Comparison of ENCODE assay signal across 16 cellular contexts in the genomic region with DNA sequence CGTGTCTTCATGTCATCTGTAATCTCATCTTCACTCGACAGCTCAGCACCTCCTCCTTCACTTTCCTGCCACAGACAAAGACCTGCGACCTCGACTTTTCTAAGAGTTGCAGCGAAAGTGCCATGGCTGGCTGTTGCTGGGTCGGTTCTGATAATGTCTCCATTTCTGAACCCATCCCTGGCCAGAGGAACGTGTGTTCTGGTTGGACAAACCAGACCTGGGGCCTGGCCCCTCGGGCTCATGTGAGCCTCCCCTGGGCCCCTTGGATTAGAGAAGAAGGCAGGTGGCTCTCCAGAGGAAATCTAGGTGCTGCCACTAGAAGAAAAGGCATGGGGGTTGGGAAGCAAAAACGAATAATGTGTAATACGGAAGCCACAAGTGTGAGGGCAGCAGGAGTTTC.
DNase-seq lines count a peak whose midpoint lies in the region; ATAC-seq and TF ChIP-seq lines count a peak whose summit lies in the region.
"Had no signal": no experiment of that assay in that cellular context is flagged by ENCODE, and none has a peak within 500 bp of the region (broad histone marks: within the 10 kb centered on the region; RNA-seq: fewer than 3 reads in every experiment).

No MANE protein-coding gene starts in this region.

- no peak for TF ChIP-seq CTCF in coronary artery (IDR thresholded peaks at IDR 0.05)
- TF ChIP-seq CTCF in osteocyte (IDR thresholded peaks at IDR 0.05) = no peak
- no peak for TF ChIP-seq CTCF in breast epithelium (IDR thresholded peaks at IDR 0.05)

- no peaks in the 10 kb centered on the region for H3K9me3 ChIP-seq in breast epithelium
- H3K9me3 ChIP-seq: BLaER1, Caco-2 had no signal

- TF ChIP-seq POLR2A in breast epithelium (IDR thresholded peaks at IDR 0.05) = no peak

- no peak overlapping the region for H3K4me3 Mint-ChIP-seq in activated CD8-positive, alpha-beta memory T cell treated with anti-CD3 and anti-CD28 coated beads, Interleukin-2, amount 10 ng/mL, durations not matched to agents 7 days and 5 days
- no peak overlapping the region for H3K4me3 Mint-ChIP-seq in osteocyte (ENCODE audit: unreplicated experiment)
- H3K4me3 Mint-ChIP-seq in activated CD4-positive, alpha-beta T cell treated with anti-CD3 and anti-CD28 coated beads, Interleukin-2, amount 10 ng/mL, durations not matched to agents 24 days and 14 days = no peak overlapping the region
- H3K4me3 Mint-ChIP-seq: CD8-positive, alpha-beta memory T cell had no signal

- H3K27me3 ChIP-seq in breast epithelium = no peaks in the 10 kb centered on the region
- H3K27me3 ChIP-seq: BLaER1 had no signal

- no peaks in the 10 kb centered on the region for H3K4me1 ChIP-seq in breast epithelium
- H3K4me1 ChIP-seq: Caco-2 had no signal

- CTCF ChIA-PET in activated CD8-positive, alpha-beta memory T cell treated with anti-CD3 and anti-CD28 coated beads, Interleukin-2, amount 10 ng/mL, durations not matched to agents 7 days and 5 days (lab: Charles Lee) = no interaction called here

- intact Hi-C loops in breast epithelium (cut with DNase I; ENCODE audit: low total_unique reads) = no loop called here
- intact Hi-C loops in activated CD4-positive, alpha-beta T cell treated with anti-CD3 and anti-CD28 coated beads, Interleukin-2, amount 10 ng/mL, durations not matched to agents 24 days and 14 days (cut with micrococcal nuclease) = no loop called here

- no peak overlapping the region for H3K27ac Mint-ChIP-seq in activated CD8-positive, alpha-beta memory T cell treated with anti-CD3 and anti-CD28 coated beads, Interleukin-2, amount 10 ng/mL, durations not matched to agents 7 days and 5 days
- H3K27ac Mint-ChIP-seq in osteocyte (ENCODE audit: unreplicated experiment) = no peak overlapping the region
- H3K27ac Mint-ChIP-seq in activated CD4-positive, alpha-beta T cell treated with anti-CD3 and anti-CD28 coated beads, Interleukin-2, amount 10 ng/mL, durations not matched to agents 24 days and 14 days = no peak overlapping the region
- H3K27ac Mint-ChIP-seq: CD8-positive, alpha-beta memory T cell had no signal

- H3K4me3 ChIP-seq in coronary artery (no peak overlapping the region), breast epithelium (no peak overlapping the region)
- H3K4me3 ChIP-seq: BLaER1, GM23248 had no signal

- no peaks in the 10 kb centered on the region for H3K36me3 Mint-ChIP-seq in activated CD8-positive, alpha-beta memory T cell treated with anti-CD3 and anti-CD28 coated beads, Interleukin-2, amount 10 ng/mL, durations not matched to agents 7 days and 5 days
- H3K36me3 Mint-ChIP-seq in osteocyte (ENCODE audit: unreplicated experiment) = no peaks in the 10 kb centered on the region
- H3K36me3 Mint-ChIP-seq in activated CD4-positive, alpha-beta T cell treated with anti-CD3 and anti-CD28 coated beads, Interleukin-2, amount 10 ng/mL, durations not matched to agents 24 days and 14 days (ENCODE audit: low read depth) = no peaks in the 10 kb centered on the region
- H3K36me3 Mint-ChIP-seq: CD8-positive, alpha-beta memory T cell had no signal

- peak; percentile 5 for DNase-seq in activated CD8-positive, alpha-beta memory T cell treated with anti-CD3 and anti-CD28 coated beads for 24 hours
- DNase-seq in activated CD8-positive, alpha-beta memory T cell treated with anti-CD3 and anti-CD28 coated beads, Interleukin-2, amount 10 ng/mL, durations not matched to agents 7 days and 5 days = no peak
- DNase-seq in coronary artery (ENCODE audit: low spot score) (peak; percentile 41), left lobe of liver (ENCODE audit: low spot score) (peak; percentile 15), osteocyte (ENCODE audit: extremely low spot score, unreplicated experiment) (peak; percentile 70), breast epithelium (ENCODE audit: low spot score in 2 of 2) (no peak)
- DNase-seq in activated CD4-positive, alpha-beta T cell treated with anti-CD3 and anti-CD28 coated beads, Interleukin-2, amount 10 ng/mL, durations not matched to agents 24 days and 14 days = no peak
- DNase-seq: AML-193; Caco-2; CD8-positive, alpha-beta memory T cell; DMS53; GM23248; H7 had no signal

- no peaks in the 10 kb centered on the region for H3K9me3 Mint-ChIP-seq in activated CD8-positive, alpha-beta memory T cell treated with anti-CD3 and anti-CD28 coated beads, Interleukin-2, amount 10 ng/mL, durations not matched to agents 7 days and 5 days (ENCODE audit: low read depth)
- peaks cover 42% of the 10 kb centered on the region for H3K9me3 Mint-ChIP-seq in osteocyte (ENCODE audit: unreplicated experiment)
- no peaks in the 10 kb centered on the region for H3K9me3 Mint-ChIP-seq in activated CD4-positive, alpha-beta T cell treated with anti-CD3 and anti-CD28 coated beads, Interleukin-2, amount 10 ng/mL, durations not matched to agents 24 days and 14 days

- no peak for ATAC-seq in activated CD8-positive, alpha-beta memory T cell treated with anti-CD3 and anti-CD28 coated beads, Interleukin-2, amount 10 ng/mL, durations not matched to agents 7 days and 5 days
- no peak for ATAC-seq in left lobe of liver
- no peak for ATAC-seq in HG03342 (IDR thresholded peaks at IDR 0.05; ENCODE audit: unreplicated experiment)

- H3K27me3 Mint-ChIP-seq in activated CD8-positive, alpha-beta memory T cell treated with anti-CD3 and anti-CD28 coated beads, Interleukin-2, amount 10 ng/mL, durations not matched to agents 7 days and 5 days = no peaks in the 10 kb centered on the region
- no peaks in the 10 kb centered on the region for H3K27me3 Mint-ChIP-seq in osteocyte (ENCODE audit: unreplicated experiment)
- no peaks in the 10 kb centered on the region for H3K27me3 Mint-ChIP-seq in activated CD4-positive, alpha-beta T cell treated with anti-CD3 and anti-CD28 coated beads, Interleukin-2, amount 10 ng/mL, durations not matched to agents 24 days and 14 days
- H3K27me3 Mint-ChIP-seq: CD8-positive, alpha-beta memory T cell had no signal

- H3K4me1 Mint-ChIP-seq in activated CD8-positive, alpha-beta memory T cell treated with anti-CD3 and anti-CD28 coated beads, Interleukin-2, amount 10 ng/mL, durations not matched to agents 7 days and 5 days = no peaks in the 10 kb centered on the region
- no peaks in the 10 kb centered on the region for H3K4me1 Mint-ChIP-seq in osteocyte (ENCODE audit: unreplicated experiment)
- H3K4me1 Mint-ChIP-seq in activated CD4-positive, alpha-beta T cell treated with anti-CD3 and anti-CD28 coated beads, Interleukin-2, amount 10 ng/mL, durations not matched to agents 24 days and 14 days = no peaks in the 10 kb centered on the region
- H3K4me1 Mint-ChIP-seq: CD8-positive, alpha-beta memory T cell had no signal

- no peak overlapping the region for H3K27ac ChIP-seq in coronary artery
- no peak overlapping the region for H3K27ac ChIP-seq in breast epithelium
- H3K27ac ChIP-seq: 22Rv1, BLaER1, GM23248 had no signal

- H3K36me3 ChIP-seq in breast epithelium = no peaks in the 10 kb centered on the region
- H3K36me3 ChIP-seq: BLaER1 had no signal

Comparison
In these comparisons a context has a peak if more than half of its experiments do, and no peak if none do; other contexts are left out.
1. DNase-seq: peak in activated CD8-positive, alpha-beta memory T cell treated with anti-CD3 and anti-CD28 coated beads for 24 hours (single experiment), coronary artery (single experiment), left lobe of liver (single experiment) and osteocyte (single experiment); none in activated CD8-positive, alpha-beta memory T cell treated with anti-CD3 and anti-CD28 coated beads, Interleukin-2, amount 10 ng/mL, durations not matched to agents 7 days and 5 days (single experiment), breast epithelium (0 of 2) and activated CD4-positive, alpha-beta T cell treated with anti-CD3 and anti-CD28 coated beads, Interleukin-2, amount 10 ng/mL, durations not matched to agents 24 days and 14 days (single experiment).